Comparison of ENCODE assay signal across 1 cellular context in genomic region chr17:7263801-7264078, GRCh38.
TF ChIP-seq lines count a peak whose summit lies in the region.

No MANE protein-coding gene starts in this region.

TF ChIP-seq in H1, 55 proteins besides CTCF, POLR2A, EP300 and RAD21:
- no peak for TF ChIP-seq CTBP2 (IDR thresholded peaks at IDR 0.05; ENCODE audit: borderline replicate concordance, insufficient read depth, insufficient read length, low read length)
TF ChIP-seq in H1: peak in this region for 0.
